In genomic region chr21:33078907-33079582, GRCh38 we compare ENCODE assay signal across 8 cellular contexts. TPM values are rescaled to one million over a fixed set of nuclear protein-coding genes. Genes with fewer than 3 reads are reported as not detected.
DNase-seq lines count a peak whose midpoint lies in the region; ATAC-seq, FAIRE-seq and TF ChIP-seq lines count a peak whose summit lies in the region.

No MANE protein-coding gene starts in this region.

- FAIRE-seq in GM12891 (lab: Jason Lieb, UNC), result peak; percentile 97

- intact Hi-C loops in cardiac septum (cut with DNase I), result no loop called here

- TF ChIP-seq POLR2A in GM12891 (IDR thresholded peaks at IDR 0.05; ENCODE audit: low read depth, low read length), result no peak

- DNase-seq in GM12891 (ENCODE audit: insufficient read length, low spot score) (peak; percentile 74), HK-2 (ENCODE audit: unreplicated experiment) (peak; percentile 67), inferior parietal cortex (ENCODE audit: extremely low spot score) (peak; percentile 83), cortex of kidney (lab: John Stamatoyannopoulos, UW) (no peak), HuH-7 (ENCODE audit: low spot score) (no peak), cardiac septum (ENCODE audit: low spot score) (no peak)
- peak; percentile 13 to 16 for DNase-seq in activated CD8-positive, alpha-beta memory T cell treated with anti-CD3 and anti-CD28 coated beads for 4 hours (ENCODE audit: low read depth in 2 of 2)

- peak; percentile 87 for ATAC-seq in GM21526 (IDR thresholded peaks at IDR 0.05; ENCODE audit: low FRiP score, unreplicated experiment)

TF ChIP-seq in GM12891, 5 proteins besides CTCF, POLR2A, EP300 and RAD21:
- peak; percentile 60 for TF ChIP-seq PAX5 (IDR thresholded peaks at IDR 0.05; ENCODE audit: insufficient read depth, low read length, severe bottlenecking)
- no peak for TF ChIP-seq SPI1 (IDR thresholded peaks at IDR 0.05; ENCODE audit: low read depth, low read length)
- 0 out of 2 replicates have a peak, but pooled peaks have one; percentile 43 for TF ChIP-seq POU2F2 (IDR thresholded peaks at IDR 0.05; ENCODE audit: low read depth, low read length)
- TF ChIP-seq POLR2AphosphoS5 (IDR thresholded peaks at IDR 0.05; ENCODE audit: low read depth, low read length), result peak; percentile 23; the same call in 1 of the 2 replicates
- TF ChIP-seq TAF1 (IDR thresholded peaks at IDR 0.05; ENCODE audit: low read depth, low read length), result no peak

RNA-seq across cellular contexts. Expression of gene OLIG1, which starts 9.1 kb away (rescaled TPM):
- not detected for polyA plus RNA-seq in GM12891 (2012; ENCODE audit: low read depth, missing spikeins)
- 0.32 TPM for total RNA-seq in cardiac septum

RNA-seq across cellular contexts. Expression of gene OLIG2, which starts 53.3 kb away (rescaled TPM):
- not detected for polyA plus RNA-seq in GM12891 (2012; ENCODE audit: low read depth, missing spikeins)
- total RNA-seq in cardiac septum, result not detected

Comparison
In these comparisons a context has a peak if more than half of its experiments do, and no peak if none do; other contexts are left out.
1. DNase-seq: peak in GM12891 (single experiment), HK-2 (single experiment), activated CD8-positive, alpha-beta memory T cell treated with anti-CD3 and anti-CD28 coated beads for 4 hours (2 of 2) and inferior parietal cortex (single experiment); none in cortex of kidney (single experiment), HuH-7 (single experiment) and cardiac septum (single experiment).